In the genomic region with DNA sequence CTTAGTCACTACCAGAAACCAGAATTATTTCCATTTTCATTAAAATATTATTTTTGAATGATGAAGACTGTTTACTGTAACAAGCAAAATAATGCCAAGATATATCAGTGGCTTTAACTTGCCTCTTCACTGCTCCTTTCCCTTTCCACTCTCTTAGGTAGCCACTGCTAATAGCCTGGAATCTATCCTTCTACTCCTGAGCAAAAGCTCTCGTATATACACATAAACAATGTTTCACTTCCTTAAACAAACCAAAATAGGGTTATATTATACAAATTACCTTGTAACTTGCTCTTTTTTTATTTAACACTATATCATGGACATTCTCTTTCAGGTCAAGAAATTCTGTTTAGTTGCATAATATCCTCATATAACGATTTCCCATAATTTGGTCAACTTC, we compare ENCODE assay signal across 1 cellular context.
TF ChIP-seq lines count a peak whose summit lies in the region.

No MANE protein-coding gene starts in this region.

TF ChIP-seq in IMR-90, 13 proteins besides CTCF, POLR2A, EP300 and RAD21:
- TF ChIP-seq CEBPB (IDR thresholded peaks at IDR 0.05; ENCODE audit: low read depth, low read length) (no peak), MXI1 (IDR thresholded peaks at IDR 0.05; ENCODE audit: borderline replicate concordance, low read depth, low read length) (no peak), NFE2L2 (IDR thresholded peaks at IDR 0.05; ENCODE audit: low read depth, low read length) (no peak), MAFK (IDR thresholded peaks at IDR 0.05; ENCODE audit: low read depth, low read length) (no peak), CHD1 (IDR thresholded peaks at IDR 0.05; ENCODE audit: low read depth, low read length) (no peak), BHLHE40 (IDR thresholded peaks at IDR 0.05; ENCODE audit: low read depth, low read length) (no peak), RFX5 (IDR thresholded peaks at IDR 0.05; ENCODE audit: low read depth, low read length) (no peak), FOS (IDR thresholded peaks at IDR 0.05; ENCODE audit: low read depth, low read length) (no peak), SMC3 (IDR thresholded peaks at IDR 0.05; ENCODE audit: low read depth, low read length) (no peak), MAZ (IDR thresholded peaks at IDR 0.05; ENCODE audit: borderline replicate concordance, low read depth, low read length) (no peak), RCOR1 (IDR thresholded peaks at IDR 0.05; ENCODE audit: insufficient replicate concordance, low read length) (no peak), ELK1 (IDR thresholded peaks at IDR 0.05; ENCODE audit: borderline replicate concordance, low read depth, low read length) (no peak)
- TF ChIP-seq, protein P1, sequence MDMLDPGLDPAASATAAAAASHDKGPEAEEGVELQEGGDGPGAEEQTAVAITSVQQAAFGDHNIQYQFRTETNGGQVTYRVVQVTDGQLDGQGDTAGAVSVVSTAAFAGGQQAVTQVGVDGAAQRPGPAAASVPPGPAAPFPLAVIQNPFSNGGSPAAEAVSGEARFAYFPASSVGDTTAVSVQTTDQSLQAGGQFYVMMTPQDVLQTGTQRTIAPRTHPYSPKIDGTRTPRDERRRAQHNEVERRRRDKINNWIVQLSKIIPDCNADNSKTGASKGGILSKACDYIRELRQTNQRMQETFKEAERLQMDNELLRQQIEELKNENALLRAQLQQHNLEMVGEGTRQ (IDR thresholded peaks at IDR 0.05; ENCODE audit: low read depth, low read length): no peak
